In genomic region chr9:27503623-27504022, GRCh38 we compare ENCODE assay signal across 24 cellular contexts. TPM values are rescaled to one million over a fixed set of nuclear protein-coding genes. Genes with fewer than 3 reads are reported as not detected.
"Had no signal": no experiment of that assay in that cellular context is flagged by ENCODE, and none has a peak within 500 bp of the region (broad histone marks: within the 10 kb centered on the region; RNA-seq: fewer than 3 reads in every experiment).

No MANE protein-coding gene starts in this region.

- DNase-seq: activated B cell treated with CpG ODN at 0.5 μM for 24 hours; activated CD4-positive, alpha-beta memory T cell treated with anti-CD3 and anti-CD28 coated beads, Interleukin-2, amount 10 ng/mL, durations not matched to agents 7 days and 5 days; activated CD4-positive, alpha-beta T cell treated with anti-CD3 and anti-CD28 coated beads for 1 hour; activated CD4-positive, alpha-beta T cell treated with anti-CD3 and anti-CD28 coated beads, Interleukin-2, amount 50 U/mL, for 1 hour; activated naive CD4-positive, alpha-beta T cell treated with anti-CD3 and anti-CD28 coated beads, Interleukin-2, amount 50 U/mL, for 16 hours; activated naive CD8-positive, alpha-beta T cell treated with anti-CD3 and anti-CD28 coated beads, Interleukin-2, amount 10 ng/mL, durations not matched to agents 7 days and 5 days; activated T-cell treated with anti-CD3 and anti-CD28 coated beads for 4 hours; activated T-cell treated with anti-CD3 and anti-CD28 coated beads, Interleukin-2, amount 50 U/mL, for 72 hours; adrenal gland; aorta; MM.1S; NCI-H1105; NCI-H1436; NCI-H187; NCI-H2081; NCI-H510A treated with DMSO at 0.1 percent for 48 hours; NCI-H69; Peyer's patch; SHP77 treated with DMSO at 0.1 percent for 48 hours; T-helper 17 cell; T-helper 9 cell had no signal

- H3K27me3 Mint-ChIP-seq: activated B cell treated with CpG ODN at 0.5 μM for 24 hours; activated naive CD8-positive, alpha-beta T cell treated with anti-CD3 and anti-CD28 coated beads, Interleukin-2, amount 10 ng/mL, durations not matched to agents 7 days and 5 days had no signal

- H3K27ac ChIP-seq: adrenal gland, breast epithelium, Peyer's patch had no signal

- H3K27me3 ChIP-seq: adrenal gland, breast epithelium, Peyer's patch had no signal

- ATAC-seq: T-helper 17 cell had no signal

- H3K4me1 ChIP-seq: breast epithelium, Peyer's patch had no signal

- H3K27ac Mint-ChIP-seq: activated CD4-positive, alpha-beta memory T cell treated with anti-CD3 and anti-CD28 coated beads, Interleukin-2, amount 10 ng/mL, durations not matched to agents 7 days and 5 days; activated naive CD8-positive, alpha-beta T cell treated with anti-CD3 and anti-CD28 coated beads, Interleukin-2, amount 10 ng/mL, durations not matched to agents 7 days and 5 days; activated T-cell treated with anti-CD3 and anti-CD28 coated beads, Interleukin-2, amount 50 U/mL, for 72 hours; T-helper 17 cell had no signal

- H3K9me3 Mint-ChIP-seq: activated B cell treated with CpG ODN at 0.5 μM for 24 hours; activated CD4-positive, alpha-beta memory T cell treated with anti-CD3 and anti-CD28 coated beads, Interleukin-2, amount 10 ng/mL, durations not matched to agents 7 days and 5 days had no signal

- H3K9me3 ChIP-seq: adrenal gland, breast epithelium, Peyer's patch had no signal

- H3K4me3 Mint-ChIP-seq: activated B cell treated with CpG ODN at 0.5 μM for 24 hours; activated CD4-positive, alpha-beta memory T cell treated with anti-CD3 and anti-CD28 coated beads, Interleukin-2, amount 10 ng/mL, durations not matched to agents 7 days and 5 days; activated naive CD8-positive, alpha-beta T cell treated with anti-CD3 and anti-CD28 coated beads, Interleukin-2, amount 10 ng/mL, durations not matched to agents 7 days and 5 days; activated T-cell treated with anti-CD3 and anti-CD28 coated beads, Interleukin-2, amount 50 U/mL, for 72 hours; T-helper 17 cell had no signal

RNA-seq across cellular contexts. Expression of gene IFNK, which starts 20.5 kb away (rescaled TPM):
- total RNA-seq: activated B cell treated with CpG ODN at 0.5 μM for 24 hours; activated CD4-positive, alpha-beta memory T cell treated with anti-CD3 and anti-CD28 coated beads, Interleukin-2, amount 10 ng/mL, durations not matched to agents 7 days and 5 days; activated CD8-positive, alpha-beta memory T cell treated with anti-CD3 and anti-CD28 coated beads for 36 hours; activated naive CD8-positive, alpha-beta T cell treated with anti-CD3 and anti-CD28 coated beads, Interleukin-2, amount 10 ng/mL, durations not matched to agents 7 days and 5 days; activated T-cell treated with anti-CD3 and anti-CD28 coated beads, Interleukin-2, amount 50 U/mL, for 72 hours; adrenal gland; aorta; breast epithelium; Peyer's patch; SK-MEL-5; T-helper 17 cell had no signal
- polyA plus RNA-seq: adrenal gland, aorta had no signal

RNA-seq across cellular contexts. Expression of gene MOB3B, which starts 26.0 kb away (rescaled TPM):
- total RNA-seq: SK-MEL-5 had no signal
